ENCODE assay signal across 8 cellular contexts in the genomic region with DNA sequence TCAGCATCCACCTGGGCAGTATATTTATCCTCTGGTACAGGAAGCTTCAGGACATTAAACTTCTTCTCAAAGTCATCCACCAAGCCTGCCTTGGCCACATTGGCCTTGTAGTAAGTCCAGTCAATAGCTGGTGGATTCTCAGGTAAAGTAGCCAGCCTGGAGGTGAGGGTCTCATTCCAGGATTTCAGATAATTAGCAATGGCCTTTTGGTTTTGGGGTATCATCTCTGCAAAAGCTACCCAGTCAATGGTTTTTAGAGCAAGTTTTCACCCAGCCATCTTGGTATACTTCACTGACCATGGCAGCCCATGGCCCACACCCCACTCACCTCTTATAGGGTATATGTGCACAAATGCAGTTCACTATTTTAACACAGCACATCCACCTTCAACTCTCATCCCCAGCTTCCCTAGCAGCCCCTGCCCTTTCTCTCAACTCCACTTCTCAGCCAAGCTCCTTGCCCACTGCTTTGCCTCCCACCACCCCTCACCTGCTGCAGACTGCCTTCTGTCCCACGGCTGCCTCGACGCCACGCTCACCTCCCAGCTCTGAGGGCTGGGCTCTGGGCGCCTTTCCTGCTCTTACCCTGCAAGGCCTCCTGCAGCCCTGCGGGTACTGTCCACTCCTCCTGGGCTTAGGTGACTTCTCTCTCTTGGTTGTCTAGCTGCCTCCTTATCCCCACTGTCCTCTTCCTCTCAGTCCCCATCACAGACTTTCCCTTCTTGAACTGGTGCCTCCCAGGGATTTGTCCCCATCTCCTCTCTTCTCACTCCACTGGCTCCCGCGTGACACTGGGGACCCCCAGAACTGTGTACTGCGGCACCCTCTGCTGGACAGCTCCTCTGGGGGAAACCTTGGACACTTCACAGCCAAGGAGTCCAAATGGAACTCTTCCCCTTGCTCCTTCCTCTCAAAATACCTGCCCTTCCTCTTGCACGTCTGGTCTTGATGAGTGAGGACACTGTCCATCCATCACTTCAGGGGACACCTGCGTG. TPM values are rescaled to one million over a fixed set of nuclear protein-coding genes. Genes with fewer than 3 reads are reported as not detected.
DNase-seq lines count a peak whose midpoint lies in the region; ATAC-seq and TF ChIP-seq lines count a peak whose summit lies in the region.

No MANE protein-coding gene starts in this region.

- peak; percentile 50 for ATAC-seq in activated naive CD8-positive, alpha-beta T cell treated with anti-CD3 and anti-CD28 coated beads, Interleukin-2, amount 10 ng/mL, durations not matched to agents 7 days and 5 days (ENCODE audit: low read depth)
- no peak for ATAC-seq in HG02973 (IDR thresholded peaks at IDR 0.05; ENCODE audit: unreplicated experiment)

- H3K79me2 ChIP-seq in hepatocyte: no peaks in the 10 kb centered on the region

- H4K91ac ChIP-seq in mesenchymal stem cell (ENCODE audit: low read length): no peak overlapping the region

- no peak overlapping the region for H2BK15ac ChIP-seq in mesenchymal stem cell (ENCODE audit: low read depth, poor library complexity, severe bottlenecking)

- no peak overlapping the region for H3K23ac ChIP-seq in mesenchymal stem cell (ENCODE audit: low read length in 2 of 2)

- H3K9me2 ChIP-seq in hepatocyte (replicated peaks; ENCODE audit: insufficient read depth): no peaks in the 10 kb centered on the region

- no peak for TF ChIP-seq POLR2A in uterus (IDR thresholded peaks at IDR 0.05)

- no peak overlapping the region for H3K4me3 Mint-ChIP-seq in HFFc6
- no peak overlapping the region for H3K4me3 Mint-ChIP-seq in activated naive CD8-positive, alpha-beta T cell treated with anti-CD3 and anti-CD28 coated beads, Interleukin-2, amount 10 ng/mL, durations not matched to agents 7 days and 5 days

- H3K4me1 Mint-ChIP-seq in HFFc6 (ENCODE audit: low read depth): no peaks in the 10 kb centered on the region
- H3K4me1 Mint-ChIP-seq in activated naive CD8-positive, alpha-beta T cell treated with anti-CD3 and anti-CD28 coated beads, Interleukin-2, amount 10 ng/mL, durations not matched to agents 7 days and 5 days: peaks cover 9% of the 10 kb centered on the region

- H3K27me3 ChIP-seq in mesenchymal stem cell (ENCODE audit: control insufficient read depth in 1 of 2, insufficient read depth in 1 of 2, low read length in 2 of 2) (peaks cover 56 to 70% of the 10 kb centered on the region in 2 experiments), uterus (no peaks in the 10 kb centered on the region), hepatocyte (peaks cover 23% of the 10 kb centered on the region)

- no peak overlapping the region for H2BK5ac ChIP-seq in mesenchymal stem cell (ENCODE audit: low read depth, low read length, poor library complexity, severe bottlenecking)

- POLR2A ChIA-PET in activated naive CD8-positive, alpha-beta T cell treated with anti-CD3 and anti-CD28 coated beads, Interleukin-2, amount 10 ng/mL, durations not matched to agents 7 days and 5 days (lab: Charles Lee): interaction anchor here (1.2 kb wide), 1 partner anchor 43 kb away, joined by 4 read pairs; no protein-coding TSS in a partner anchor

- no peak overlapping the region for H2BK12ac ChIP-seq in mesenchymal stem cell (ENCODE audit: low read length in 2 of 2)

- H3K36me3 Mint-ChIP-seq in HFFc6 (ENCODE audit: low read depth): no peaks in the 10 kb centered on the region
- H3K36me3 Mint-ChIP-seq in activated naive CD8-positive, alpha-beta T cell treated with anti-CD3 and anti-CD28 coated beads, Interleukin-2, amount 10 ng/mL, durations not matched to agents 7 days and 5 days: peaks cover 3% of the 10 kb centered on the region

- H3K4me1 ChIP-seq in mesenchymal stem cell (ENCODE audit: control insufficient read depth, insufficient read depth, low read depth, low read length): no peaks in the 10 kb centered on the region
- H3K4me1 ChIP-seq in uterus: no peaks in the 10 kb centered on the region
- H3K4me1 ChIP-seq in hepatocyte (ENCODE audit: insufficient read depth): no peaks in the 10 kb centered on the region

- H3K9me3 Mint-ChIP-seq in HFFc6: peaks cover 7% of the 10 kb centered on the region
- H3K9me3 Mint-ChIP-seq in activated naive CD8-positive, alpha-beta T cell treated with anti-CD3 and anti-CD28 coated beads, Interleukin-2, amount 10 ng/mL, durations not matched to agents 7 days and 5 days: peaks cover 3% of the 10 kb centered on the region

- no peak overlapping the region for H3K4me2 ChIP-seq in mesenchymal stem cell (ENCODE audit: low read length, poor library complexity, severe bottlenecking)
- H3K4me2 ChIP-seq in hepatocyte: no peak overlapping the region

- H3K79me1 ChIP-seq in mesenchymal stem cell (replicated peaks; ENCODE audit: low read length, poor library complexity, severe bottlenecking): no peaks in the 10 kb centered on the region

- peak; percentile 69 for DNase-seq in GDM1 (lab: John Stamatoyannopoulos, UW)
- no peak for DNase-seq in HFFc6
- peak; percentile 64 for DNase-seq in activated naive CD8-positive, alpha-beta T cell treated with anti-CD3 and anti-CD28 coated beads, Interleukin-2, amount 10 ng/mL, durations not matched to agents 7 days and 5 days
- DNase-seq in mesenchymal stem cell: peak; percentile 29
- DNase-seq in putamen (ENCODE audit: low spot score): no peak
- DNase-seq in uterus: no peak
- no peak for DNase-seq in hepatocyte (ENCODE audit: low spot score)

- H3K27ac ChIP-seq in mesenchymal stem cell (ENCODE audit: low read length, poor library complexity, severe bottlenecking) (no peak overlapping the region), uterus (no peak overlapping the region), hepatocyte (no peak overlapping the region)

- peak; percentile 43 for TF ChIP-seq CTCF in HFFc6 (IDR thresholded peaks at IDR 0.05)
- TF ChIP-seq CTCF in uterus (IDR thresholded peaks at IDR 0.05): no peak
- TF ChIP-seq CTCF in hepatocyte (IDR thresholded peaks at IDR 0.05; ENCODE audit: poor library complexity): no peak

- no peak overlapping the region for H3K4ac ChIP-seq in mesenchymal stem cell (ENCODE audit: low read depth in 1 of 2, low read length in 2 of 2)

- H4K20me1 ChIP-seq in hepatocyte (ENCODE audit: insufficient read depth, poor library complexity, severe bottlenecking): no peaks in the 10 kb centered on the region

- H4K8ac ChIP-seq in mesenchymal stem cell (ENCODE audit: low read length): no peak overlapping the region

- no peak overlapping the region for H2BK120ac ChIP-seq in mesenchymal stem cell (ENCODE audit: low read depth, low read length)

- H3K9ac ChIP-seq in mesenchymal stem cell (ENCODE audit: low read length): no peak overlapping the region

- H2AFZ ChIP-seq in mesenchymal stem cell (ENCODE audit: low read depth, low read length) (no peak overlapping the region), hepatocyte (no peak overlapping the region)

- peaks cover 65% of the 10 kb centered on the region for H3K27me3 Mint-ChIP-seq in HFFc6 (ENCODE audit: insufficient read depth)
- peaks cover 21% of the 10 kb centered on the region for H3K27me3 Mint-ChIP-seq in activated naive CD8-positive, alpha-beta T cell treated with anti-CD3 and anti-CD28 coated beads, Interleukin-2, amount 10 ng/mL, durations not matched to agents 7 days and 5 days

- H3K4me3 ChIP-seq in mesenchymal stem cell (ENCODE audit: insufficient read depth in 1 of 2, low read depth in 1 of 2, low read length in 2 of 2) (no peak overlapping the region), uterus (no peak overlapping the region), hepatocyte (no peak overlapping the region)

- H3K36me3 ChIP-seq in mesenchymal stem cell (ENCODE audit: control insufficient read depth in 1 of 2, insufficient read depth in 2 of 2, low read depth in 1 of 2, low read length in 2 of 2) (no peaks in the 10 kb centered on the region), uterus (no peaks in the 10 kb centered on the region), hepatocyte (replicated peaks; ENCODE audit: insufficient read depth, low read depth) (no peaks in the 10 kb centered on the region)

- peaks cover 3% of the 10 kb centered on the region for H3K9me3 ChIP-seq in mesenchymal stem cell (ENCODE audit: control insufficient read depth, low read length)
- no peaks in the 10 kb centered on the region for H3K9me3 ChIP-seq in uterus
- H3K9me3 ChIP-seq in hepatocyte (ENCODE audit: low read depth): no peaks in the 10 kb centered on the region

- H3K18ac ChIP-seq in mesenchymal stem cell (ENCODE audit: low read depth in 1 of 2, low read length in 2 of 2): no peak overlapping the region

- no peak overlapping the region for H3K27ac Mint-ChIP-seq in HFFc6
- no peak overlapping the region for H3K27ac Mint-ChIP-seq in activated naive CD8-positive, alpha-beta T cell treated with anti-CD3 and anti-CD28 coated beads, Interleukin-2, amount 10 ng/mL, durations not matched to agents 7 days and 5 days

- 60% methylated on average over 11 of the region's 11 CpGs for WGBS in mesenchymal stem cell
- 65% methylated on average over 11 of the region's 11 CpGs for WGBS in hepatocyte (ENCODE audit: low lambda C conversion rate, missing lambda C conversion rate)

- intact Hi-C loops in uterus (cut with DNase I; ENCODE audit: low total_unique reads): no loop called here

- no peak overlapping the region for H2AK5ac ChIP-seq in mesenchymal stem cell (ENCODE audit: low read length, severe bottlenecking)

- no peak overlapping the region for H3K14ac ChIP-seq in mesenchymal stem cell (ENCODE audit: low read length in 2 of 2)

RNA-seq across cellular contexts. Expression of a gene that starts 1.7 kb away (rescaled TPM):
- total RNA-seq in HFFc6 (2021; fragmentation: NEBNext Ultra II Directional; extraction: Animal tissue kit (Norgen Biotek cat#: 25700)): not detected
- total RNA-seq in activated naive CD8-positive, alpha-beta T cell treated with anti-CD3 and anti-CD28 coated beads, Interleukin-2, amount 10 ng/mL, durations not matched to agents 7 days and 5 days: under 1 TPM in 1 of 2 experiments, not detected in 1; 0.11 TPM
- polyA plus RNA-seq in mesenchymal stem cell (2013, experiment 1 of 2): not detected
- not detected for polyA plus RNA-seq in mesenchymal stem cell (2013, experiment 2 of 2)
- total RNA-seq in uterus (not detected), hepatocyte (not detected in 2 replicates)
- polyA plus RNA-seq in hepatocyte: not detected in 2 replicates

RNA-seq across cellular contexts. Expression of a gene that starts 33.6 kb away (rescaled TPM):
- not detected for total RNA-seq in HFFc6 (2021; fragmentation: NEBNext Ultra II Directional; extraction: Animal tissue kit (Norgen Biotek cat#: 25700))
- total RNA-seq in activated naive CD8-positive, alpha-beta T cell treated with anti-CD3 and anti-CD28 coated beads, Interleukin-2, amount 10 ng/mL, durations not matched to agents 7 days and 5 days: not detected
- not detected for polyA plus RNA-seq in mesenchymal stem cell (2013, experiment 1 of 2)
- polyA plus RNA-seq in mesenchymal stem cell (2013, experiment 2 of 2): not detected
- not detected for total RNA-seq in uterus
- total RNA-seq in hepatocyte: not detected in 2 replicates
- not detected in 2 replicates for polyA plus RNA-seq in hepatocyte

RNA-seq across cellular contexts. Expression of a gene that starts 47.6 kb away (rescaled TPM):
- not detected for total RNA-seq in HFFc6 (2021; fragmentation: NEBNext Ultra II Directional; extraction: Animal tissue kit (Norgen Biotek cat#: 25700))
- not detected for total RNA-seq in activated naive CD8-positive, alpha-beta T cell treated with anti-CD3 and anti-CD28 coated beads, Interleukin-2, amount 10 ng/mL, durations not matched to agents 7 days and 5 days
- not detected for polyA plus RNA-seq in mesenchymal stem cell (2013, experiment 1 of 2)
- polyA plus RNA-seq in mesenchymal stem cell (2013, experiment 2 of 2): not detected
- total RNA-seq in uterus (1 to 10 TPM in 1 of 4 donors, not detected in 3; 2.6 TPM), hepatocyte (0.24 and 1.00 TPM in 2 replicates)
- polyA plus RNA-seq in hepatocyte: 0.47 and 0.57 TPM in 2 replicates

Comparison
In these comparisons a context has a peak if more than half of its experiments do, and no peak if none do; other contexts are left out.
1. DNase-seq: peak in GDM1 (single experiment), activated naive CD8-positive, alpha-beta T cell treated with anti-CD3 and anti-CD28 coated beads, Interleukin-2, amount 10 ng/mL, durations not matched to agents 7 days and 5 days (single experiment) and mesenchymal stem cell (single experiment); none in HFFc6 (single experiment), putamen (single experiment), uterus (0 of 2) and hepatocyte (single experiment).